19 cellular contexts compared by ENCODE assay signal in the genomic region with DNA sequence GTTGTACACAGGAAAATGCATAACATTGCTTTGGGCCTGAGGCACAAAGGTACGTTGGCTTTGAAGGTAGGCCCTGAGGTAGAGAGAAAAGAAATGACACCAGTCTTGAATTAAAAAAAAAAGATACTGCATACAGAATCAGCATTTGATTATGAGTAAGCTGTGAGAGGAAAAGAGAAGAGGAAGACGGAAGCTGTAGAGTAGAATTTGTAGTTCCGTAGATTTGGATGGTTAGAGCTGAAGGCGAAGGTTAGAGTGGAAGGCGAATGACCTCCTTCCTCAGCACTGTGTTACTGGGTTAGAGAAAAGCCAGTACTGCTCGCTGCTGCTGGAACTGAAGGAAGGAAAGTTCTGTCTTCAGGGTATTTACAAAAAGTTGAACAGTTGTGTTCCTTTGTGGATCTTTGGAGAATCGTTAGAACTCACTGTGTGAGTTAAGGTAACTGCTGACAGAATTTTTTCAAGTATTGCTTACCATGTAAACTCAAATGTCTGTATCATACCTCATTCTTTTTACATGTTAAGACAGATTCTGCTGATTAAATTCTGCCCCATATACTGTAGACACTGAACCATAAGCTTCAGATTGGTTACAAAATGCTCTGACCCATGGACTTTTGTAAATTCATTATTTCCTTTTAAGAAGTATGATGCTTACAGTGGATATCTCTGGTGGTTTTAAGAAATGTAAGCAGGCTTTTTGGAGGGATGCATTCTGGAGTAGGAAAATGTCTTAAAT. TPM values are rescaled to one million over a fixed set of nuclear protein-coding genes. Genes with fewer than 3 reads are reported as not detected.
DNase-seq lines count a peak whose midpoint lies in the region; ATAC-seq, FAIRE-seq and TF ChIP-seq lines count a peak whose summit lies in the region.
"Had no signal": no experiment of that assay in that cellular context is flagged by ENCODE, and none has a peak within 500 bp of the region (broad histone marks: within the 10 kb centered on the region; RNA-seq: fewer than 3 reads in every experiment).

No MANE protein-coding gene starts in this region.

- peak overlapping the region; percentile 68 for H3K27ac ChIP-seq in naive thymus-derived CD4-positive, alpha-beta T cell (ENCODE audit: low read depth, low read length)
- no peak overlapping the region for H3K27ac ChIP-seq in neuronal stem cell (replicated peaks; ENCODE audit: low read length)
- H3K27ac ChIP-seq: upper lobe of left lung had no signal

- no peak overlapping the region for H2AK5ac ChIP-seq in neuronal stem cell (ENCODE audit: low read depth, low read length)

- no peak for DNase-seq in activated CD8-positive, alpha-beta memory T cell treated with anti-CD3 and anti-CD28 coated beads, Interleukin-2, amount 10 ng/mL, durations not matched to agents 7 days and 5 days
- no peak for DNase-seq in activated CD8-positive, alpha-beta memory T cell treated with anti-CD3 and anti-CD28 coated beads, Interleukin-2, amount 50 U/mL, for 4 hours
- DNase-seq in GM12891 (ENCODE audit: insufficient read length, low spot score) (no peak), neuronal stem cell (ENCODE audit: low spot score) (no peak), RCC 7860 (ENCODE audit: low spot score) (no peak)
- DNase-seq in activated T-helper 1 cell treated with anti-CD3 and anti-CD28 coated beads, Interleukin-12 subunit alpha, Interleukin-12 subunit beta, Interleukin-2, Interleukin-4 antibody, amounts not matched to agents 30 ng/mL and 10 ng/mL and 1 ng/mL, durations not matched to agents 14 hours and 24 hours and 36 hours (ENCODE audit: low spot score): no peak
- peak in 6 of 9 donors; percentile 27 to 44 (median 32) for DNase-seq in naive thymus-derived CD4-positive, alpha-beta T cell
- DNase-seq: ACHN; activated CD4-positive, alpha-beta T cell treated with anti-CD3 and anti-CD28 coated beads, Interleukin-2, amount 50 U/mL, for 48 hours; effector CD4-positive, alpha-beta T cell; NCI-H1436 treated with DMSO at 0.1 percent for 48 hours; NCI-H226; posterior cingulate gyrus; SHP77; stimulated activated naive B cell treated with anti-CD40 and anti-IgM and Interleukin-4, amounts not matched to agents 10 μg/mL and 1 μg/mL and 100 μg/mL, for 72 hours; upper lobe of left lung had no signal

- no peak overlapping the region for H3K4me2 ChIP-seq in neuronal stem cell (ENCODE audit: insufficient read depth, low read length, poor library complexity, severe bottlenecking)
- H3K4me2 ChIP-seq: smooth muscle cell had no signal

- no peaks in the 10 kb centered on the region for H3K27me3 Mint-ChIP-seq in activated CD8-positive, alpha-beta memory T cell treated with anti-CD3 and anti-CD28 coated beads, Interleukin-2, amount 10 ng/mL, durations not matched to agents 7 days and 5 days
- H3K27me3 Mint-ChIP-seq in activated T-helper 1 cell treated with anti-CD3 and anti-CD28 coated beads, Interleukin-12 subunit alpha, Interleukin-12 subunit beta, Interleukin-2, Interleukin-4 antibody, amounts not matched to agents 30 ng/mL and 10 ng/mL and 1 ng/mL, durations not matched to agents 14 hours and 24 hours and 36 hours (ENCODE audit: insufficient read depth): no peaks in the 10 kb centered on the region
- no peaks in the 10 kb centered on the region for H3K27me3 Mint-ChIP-seq in naive thymus-derived CD4-positive, alpha-beta T cell
- H3K27me3 Mint-ChIP-seq: stimulated activated naive B cell treated with anti-CD40 and anti-IgM and Interleukin-4, amounts not matched to agents 10 μg/mL and 1 μg/mL and 100 μg/mL, for 72 hours had no signal

- no peak overlapping the region for H3K4ac ChIP-seq in neuronal stem cell (ENCODE audit: low read length)

- H3K14ac ChIP-seq in neuronal stem cell (ENCODE audit: low read length): no peak overlapping the region

- H3K4me3 Mint-ChIP-seq in activated CD8-positive, alpha-beta memory T cell treated with anti-CD3 and anti-CD28 coated beads, Interleukin-2, amount 10 ng/mL, durations not matched to agents 7 days and 5 days: peak overlapping the region; percentile 15
- H3K4me3 Mint-ChIP-seq in activated T-helper 1 cell treated with anti-CD3 and anti-CD28 coated beads, Interleukin-12 subunit alpha, Interleukin-12 subunit beta, Interleukin-2, Interleukin-4 antibody, amounts not matched to agents 30 ng/mL and 10 ng/mL and 1 ng/mL, durations not matched to agents 14 hours and 24 hours and 36 hours: peak overlapping the region; percentile 36
- peak overlapping the region; percentile 14 to 85 (median 78) for H3K4me3 Mint-ChIP-seq in naive thymus-derived CD4-positive, alpha-beta T cell
- H3K4me3 Mint-ChIP-seq: stimulated activated naive B cell treated with anti-CD40 and anti-IgM and Interleukin-4, amounts not matched to agents 10 μg/mL and 1 μg/mL and 100 μg/mL, for 72 hours had no signal

- H3K9me3 Mint-ChIP-seq in activated CD8-positive, alpha-beta memory T cell treated with anti-CD3 and anti-CD28 coated beads, Interleukin-2, amount 10 ng/mL, durations not matched to agents 7 days and 5 days (ENCODE audit: low read depth): no peaks in the 10 kb centered on the region
- H3K9me3 Mint-ChIP-seq in activated T-helper 1 cell treated with anti-CD3 and anti-CD28 coated beads, Interleukin-12 subunit alpha, Interleukin-12 subunit beta, Interleukin-2, Interleukin-4 antibody, amounts not matched to agents 30 ng/mL and 10 ng/mL and 1 ng/mL, durations not matched to agents 14 hours and 24 hours and 36 hours: no peaks in the 10 kb centered on the region
- H3K9me3 Mint-ChIP-seq in naive thymus-derived CD4-positive, alpha-beta T cell: no peaks in the 10 kb centered on the region
- H3K9me3 Mint-ChIP-seq: stimulated activated naive B cell treated with anti-CD40 and anti-IgM and Interleukin-4, amounts not matched to agents 10 μg/mL and 1 μg/mL and 100 μg/mL, for 72 hours had no signal

- H3K79me1 ChIP-seq in neuronal stem cell (ENCODE audit: low read depth, low read length): peaks cover 2% of the 10 kb centered on the region

- peaks cover 5% of the 10 kb centered on the region for H3K36me3 Mint-ChIP-seq in activated CD8-positive, alpha-beta memory T cell treated with anti-CD3 and anti-CD28 coated beads, Interleukin-2, amount 10 ng/mL, durations not matched to agents 7 days and 5 days
- H3K36me3 Mint-ChIP-seq in activated T-helper 1 cell treated with anti-CD3 and anti-CD28 coated beads, Interleukin-12 subunit alpha, Interleukin-12 subunit beta, Interleukin-2, Interleukin-4 antibody, amounts not matched to agents 30 ng/mL and 10 ng/mL and 1 ng/mL, durations not matched to agents 14 hours and 24 hours and 36 hours (ENCODE audit: low read depth): peaks cover 12% of the 10 kb centered on the region
- H3K36me3 Mint-ChIP-seq in naive thymus-derived CD4-positive, alpha-beta T cell: peaks cover 0 to 8% (median 0%) of the 10 kb centered on the region in 5 donors

- intact Hi-C loops in activated T-helper 1 cell treated with anti-CD3 and anti-CD28 coated beads, Interleukin-12 subunit alpha, Interleukin-12 subunit beta, Interleukin-2, Interleukin-4 antibody, amounts not matched to agents 30 ng/mL and 10 ng/mL and 1 ng/mL, durations not matched to agents 14 hours and 24 hours and 36 hours (cut with micrococcal nuclease): no loop called here
- intact Hi-C loops in naive thymus-derived CD4-positive, alpha-beta T cell (cut with micrococcal nuclease): loop anchor here in 1 of 2 donors (1.0 kb wide), 5 partner anchors 8 to 61 kb away; no protein-coding TSS in a partner anchor

- no peaks in the 10 kb centered on the region for H3K36me3 ChIP-seq in naive thymus-derived CD4-positive, alpha-beta T cell (ENCODE audit: control insufficient read depth in 2 of 3, insufficient read depth in 3 of 3, low read length in 3 of 3)
- no peaks in the 10 kb centered on the region for H3K36me3 ChIP-seq in neuronal stem cell (replicated peaks in 1 of 2; ENCODE audit: control insufficient read depth in 2 of 2, insufficient read depth in 2 of 2, low read length in 2 of 2)
- H3K36me3 ChIP-seq: HAP-1 had no signal

- TF ChIP-seq POLR2A in GM12891 (IDR thresholded peaks at IDR 0.05; ENCODE audit: low read depth, low read length) (no peak), GM18505 (IDR thresholded peaks at IDR 0.05; ENCODE audit: borderline replicate concordance, extremely low read depth, insufficient read depth, insufficient read length) (no peak)

- no peak overlapping the region for H3K18ac ChIP-seq in neuronal stem cell (ENCODE audit: low read length)

- no peak overlapping the region for H2BK5ac ChIP-seq in neuronal stem cell (ENCODE audit: low read length)

- no peak overlapping the region for H2AFZ ChIP-seq in neuronal stem cell (ENCODE audit: low read length)

- H2BK15ac ChIP-seq in neuronal stem cell (ENCODE audit: low read length): no peak overlapping the region

- H3K4me1 Mint-ChIP-seq in activated CD8-positive, alpha-beta memory T cell treated with anti-CD3 and anti-CD28 coated beads, Interleukin-2, amount 10 ng/mL, durations not matched to agents 7 days and 5 days: peaks cover 34% of the 10 kb centered on the region
- peaks cover 29% of the 10 kb centered on the region for H3K4me1 Mint-ChIP-seq in activated T-helper 1 cell treated with anti-CD3 and anti-CD28 coated beads, Interleukin-12 subunit alpha, Interleukin-12 subunit beta, Interleukin-2, Interleukin-4 antibody, amounts not matched to agents 30 ng/mL and 10 ng/mL and 1 ng/mL, durations not matched to agents 14 hours and 24 hours and 36 hours (ENCODE audit: low read depth)
- H3K4me1 Mint-ChIP-seq in naive thymus-derived CD4-positive, alpha-beta T cell: peaks cover 23 to 66% (median 47%) of the 10 kb centered on the region in 7 donors

- H4K8ac ChIP-seq in neuronal stem cell (ENCODE audit: low read depth, low read length): no peak overlapping the region

- H3K9me3 ChIP-seq in naive thymus-derived CD4-positive, alpha-beta T cell (ENCODE audit: control insufficient read depth in 2 of 3, low read length in 3 of 3): no peaks in the 10 kb centered on the region
- no peaks in the 10 kb centered on the region for H3K9me3 ChIP-seq in neuronal stem cell (replicated peaks in 1 of 2; ENCODE audit: control insufficient read depth in 2 of 2, insufficient read depth in 1 of 2, low read depth in 1 of 2, low read length in 2 of 2)
- H3K9me3 ChIP-seq: HAP-1, upper lobe of left lung had no signal

- H2BK12ac ChIP-seq in neuronal stem cell (ENCODE audit: low read length): no peak overlapping the region

- CTCF ChIA-PET in activated CD8-positive, alpha-beta memory T cell treated with anti-CD3 and anti-CD28 coated beads, Interleukin-2, amount 10 ng/mL, durations not matched to agents 7 days and 5 days (lab: Charles Lee): interaction anchor here (0.9 to 5.6 kb wide), 11 partner anchors 10 to 71 kb away, joined by 3 to 40 read pairs (median 3); partner anchors contain the start of gene CBL
- CTCF ChIA-PET in naive thymus-derived CD4-positive, alpha-beta T cell (lab: Charles Lee): interaction anchor here (0.6 to 2.2 kb wide), 6 partner anchors 11 to 71 kb away, joined by 3 to 15 read pairs (median 4); partner anchors contain the start of gene CBL

- POLR2A ChIA-PET in naive thymus-derived CD4-positive, alpha-beta T cell (lab: Charles Lee): interaction anchor here (0.6 to 6.5 kb wide), 17 partner anchors 7 to 269 kb away, joined by 3 to 49 read pairs (median 4); partner anchors contain the start of genes CBL, CENATAC and VPS11

- H3K4me3 ChIP-seq in naive thymus-derived CD4-positive, alpha-beta T cell (ENCODE audit: low read length): peak overlapping the region; percentile 17
- no peak overlapping the region for H3K4me3 ChIP-seq in neuronal stem cell (ENCODE audit: low read length in 2 of 2)
- H3K4me3 ChIP-seq: HAP-1, smooth muscle cell, upper lobe of left lung had no signal

- FAIRE-seq in GM12891 (lab: Jason Lieb, UNC) (peak; percentile 59), RCC 7860 (lab: Jason Lieb, UNC) (no peak)

- no CpG with 5 or more reads among the region's 7 CpGs for WGBS in neuronal stem cell (ENCODE audit: extremely low coverage in 2 of 2, insufficient read length in 2 of 2, insufficient replicate concordance in 1 of 2), 2 donors

- no peak overlapping the region for H4K91ac ChIP-seq in neuronal stem cell (ENCODE audit: low read depth, low read length, poor library complexity)

- H3K9ac ChIP-seq in neuronal stem cell (ENCODE audit: low read depth, low read length, poor library complexity): no peak overlapping the region

- ATAC-seq in activated CD8-positive, alpha-beta memory T cell treated with anti-CD3 and anti-CD28 coated beads, Interleukin-2, amount 10 ng/mL, durations not matched to agents 7 days and 5 days: no peak
- peak; percentile 57 for ATAC-seq in naive thymus-derived CD4-positive, alpha-beta T cell
- no peak for ATAC-seq in GM18505 (IDR thresholded peaks at IDR 0.05; ENCODE audit: unreplicated experiment)

- peaks cover 32 to 70% of the 10 kb centered on the region in 2 donors for H3K4me1 ChIP-seq in naive thymus-derived CD4-positive, alpha-beta T cell (ENCODE audit: control insufficient read depth in 2 of 2, insufficient read depth in 2 of 2, low read length in 2 of 2)
- no peaks in the 10 kb centered on the region for H3K4me1 ChIP-seq in neuronal stem cell (ENCODE audit: control insufficient read depth in 2 of 2, insufficient read depth in 1 of 2, low read depth in 1 of 2, low read length in 2 of 2)
- H3K4me1 ChIP-seq: HAP-1 had no signal

- H3K27me3 ChIP-seq in naive thymus-derived CD4-positive, alpha-beta T cell (ENCODE audit: control insufficient read depth in 2 of 2, insufficient read depth in 2 of 2, low read length in 2 of 2): no peaks in the 10 kb centered on the region
- no peaks in the 10 kb centered on the region for H3K27me3 ChIP-seq in neuronal stem cell (ENCODE audit: control insufficient read depth in 3 of 3, insufficient read depth in 3 of 3, low read depth in 1 of 3, low read length in 3 of 3)
- H3K27me3 ChIP-seq: upper lobe of left lung had no signal

- H3K27ac Mint-ChIP-seq in activated CD8-positive, alpha-beta memory T cell treated with anti-CD3 and anti-CD28 coated beads, Interleukin-2, amount 10 ng/mL, durations not matched to agents 7 days and 5 days: peak overlapping the region; percentile 62
- peak overlapping the region; percentile 80 for H3K27ac Mint-ChIP-seq in activated T-helper 1 cell treated with anti-CD3 and anti-CD28 coated beads, Interleukin-12 subunit alpha, Interleukin-12 subunit beta, Interleukin-2, Interleukin-4 antibody, amounts not matched to agents 30 ng/mL and 10 ng/mL and 1 ng/mL, durations not matched to agents 14 hours and 24 hours and 36 hours
- H3K27ac Mint-ChIP-seq in naive thymus-derived CD4-positive, alpha-beta T cell: peak overlapping the region; percentile 83 to 95 (median 90)
- H3K27ac Mint-ChIP-seq: stimulated activated naive B cell treated with anti-CD40 and anti-IgM and Interleukin-4, amounts not matched to agents 10 μg/mL and 1 μg/mL and 100 μg/mL, for 72 hours had no signal

- no peak overlapping the region for H2BK120ac ChIP-seq in neuronal stem cell (ENCODE audit: low read depth, low read length)

- H3K23ac ChIP-seq in neuronal stem cell (ENCODE audit: low read depth, low read length, poor library complexity): no peak overlapping the region

RNA-seq across cellular contexts. Expression of gene MCAM, which starts 50.2 kb away (rescaled TPM):
- 1 to 10 TPM; 2.5 to 3.9 TPM for total RNA-seq in activated CD8-positive, alpha-beta memory T cell treated with anti-CD3 and anti-CD28 coated beads, Interleukin-2, amount 10 ng/mL, durations not matched to agents 7 days and 5 days
- polyA plus RNA-seq in GM12891 (2012; ENCODE audit: low read depth, missing spikeins): 0.39 TPM
- total RNA-seq in activated T-helper 1 cell treated with anti-CD3 and anti-CD28 coated beads, Interleukin-12 subunit alpha, Interleukin-12 subunit beta, Interleukin-2, Interleukin-4 antibody, amounts not matched to agents 30 ng/mL and 10 ng/mL and 1 ng/mL, durations not matched to agents 14 hours and 24 hours and 36 hours: 6.0 and 6.6 TPM in 2 replicates
- 1 to 10 TPM in 2 of 5 experiments, under 1 TPM in 3; 0.08 to 5.1 (median 0.73) TPM for total RNA-seq in naive thymus-derived CD4-positive, alpha-beta T cell
- polyA plus RNA-seq in naive thymus-derived CD4-positive, alpha-beta T cell: under 1 TPM in 1 of 2 donors, not detected in 1; 0.26 TPM
- 20.2 TPM for polyA plus RNA-seq in neuronal stem cell (2013, experiment 1 of 2)
- polyA plus RNA-seq in neuronal stem cell (2013, experiment 2 of 2): 19.8 TPM

Comparison
In these comparisons a context has a peak if more than half of its experiments do, and no peak if none do; other contexts are left out.
1. DNase-seq: peak in naive thymus-derived CD4-positive, alpha-beta T cell (6 of 9); none in activated CD8-positive, alpha-beta memory T cell treated with anti-CD3 and anti-CD28 coated beads, Interleukin-2, amount 10 ng/mL, durations not matched to agents 7 days and 5 days (single experiment), activated CD8-positive, alpha-beta memory T cell treated with anti-CD3 and anti-CD28 coated beads, Interleukin-2, amount 50 U/mL, for 4 hours (single experiment), GM12891 (single experiment), activated T-helper 1 cell treated with anti-CD3 and anti-CD28 coated beads, Interleukin-12 subunit alpha, Interleukin-12 subunit beta, Interleukin-2, Interleukin-4 antibody, amounts not matched to agents 30 ng/mL and 10 ng/mL and 1 ng/mL, durations not matched to agents 14 hours and 24 hours and 36 hours (single experiment), neuronal stem cell (single experiment) and RCC 7860 (single experiment).
2. H3K4me3 Mint-ChIP-seq: peak in every context shown above with its lines; median percentile 78 in naive thymus-derived CD4-positive, alpha-beta T cell; 36 in activated T-helper 1 cell treated with anti-CD3 and anti-CD28 coated beads, Interleukin-12 subunit alpha, Interleukin-12 subunit beta, Interleukin-2, Interleukin-4 antibody, amounts not matched to agents 30 ng/mL and 10 ng/mL and 1 ng/mL, durations not matched to agents 14 hours and 24 hours and 36 hours; 15 in activated CD8-positive, alpha-beta memory T cell treated with anti-CD3 and anti-CD28 coated beads, Interleukin-2, amount 10 ng/mL, durations not matched to agents 7 days and 5 days.
3. Peak in every context shown above with its lines, with median percentiles within 50 percentile points of each other: H3K27ac Mint-ChIP-seq.